Comparison of ENCODE assay signal across 23 cellular contexts in the genomic region with DNA sequence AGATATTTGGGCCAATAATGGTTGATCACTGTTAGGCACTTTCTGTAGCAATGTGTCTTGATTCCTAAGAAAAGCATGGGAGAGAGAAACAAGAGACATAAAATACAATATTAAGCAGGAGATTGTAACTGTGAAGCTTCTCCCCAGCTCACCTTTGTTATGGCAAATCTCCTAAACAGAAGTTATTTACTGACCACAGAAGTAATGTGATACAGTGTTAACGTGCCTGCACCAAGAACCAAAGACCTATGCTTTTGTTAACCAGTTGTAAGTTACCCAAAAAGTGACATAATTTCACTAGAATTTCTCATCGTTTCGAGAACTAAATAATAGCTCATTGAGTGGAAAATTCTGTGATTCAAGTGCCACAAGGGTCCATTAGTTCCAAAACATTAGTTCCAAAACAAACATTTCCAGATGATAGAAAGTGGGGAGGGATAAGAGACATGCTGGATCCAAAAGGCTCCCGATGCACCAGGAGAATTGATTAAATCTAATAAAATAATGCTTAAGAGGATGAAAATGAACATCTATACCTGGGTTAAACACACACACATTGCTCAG. TPM values are rescaled to one million over a fixed set of nuclear protein-coding genes. Genes with fewer than 3 reads are reported as not detected.
DNase-seq lines count a peak whose midpoint lies in the region; ATAC-seq and TF ChIP-seq lines count a peak whose summit lies in the region.
"Had no signal": no experiment of that assay in that cellular context is flagged by ENCODE, and none has a peak within 500 bp of the region (broad histone marks: within the 10 kb centered on the region; RNA-seq: fewer than 3 reads in every experiment).

No MANE protein-coding gene starts in this region.

- no peak for TF ChIP-seq POLR2A in gastrocnemius medialis (IDR thresholded peaks at IDR 0.05)

- H3K36me3 ChIP-seq in heart right ventricle (no peaks in the 10 kb centered on the region), gastrocnemius medialis (no peaks in the 10 kb centered on the region)
- H3K36me3 ChIP-seq: spleen had no signal

- H3K27me3 Mint-ChIP-seq in WTC11 (ENCODE audit: low read depth) = no peaks in the 10 kb centered on the region
- H3K27me3 Mint-ChIP-seq: dendritic cell treated with granulocyte-macrophage colony-stimulating factor and Interleukin-4, amounts not matched to agents 40 ng/mL and 50 ng/mL, for 4 days had no signal

- peak overlapping the region; percentile 43; the same call in 1 of the 2 replicates for H3K27ac Mint-ChIP-seq in WTC11
- H3K27ac Mint-ChIP-seq: activated B cell treated with CpG ODN at 0.5 μM for 24 hours; activated naive CD8-positive, alpha-beta T cell treated with anti-CD3 and anti-CD28 coated beads, Interleukin-2, amount 10 ng/mL, durations not matched to agents 7 days and 5 days; dendritic cell treated with granulocyte-macrophage colony-stimulating factor and Interleukin-4, amounts not matched to agents 40 ng/mL and 50 ng/mL, for 4 days had no signal

- peak; percentile 36 for DNase-seq in Caki2 (ENCODE audit: low read depth)
- no peak for DNase-seq in WTC11 (ENCODE audit: low spot score)
- no peak for DNase-seq in heart right ventricle
- no peak for DNase-seq in gastrocnemius medialis
- no peak for DNase-seq in CD1c-positive myeloid dendritic cell (ENCODE audit: extremely low spot score)
- DNase-seq in NCI-H146 (lab: John Stamatoyannopoulos, UW) = no peak
- no peak for DNase-seq in anterior cingulate cortex (lab: John Stamatoyannopoulos, UW)
- DNase-seq: ACHN; activated B cell treated with CpG ODN at 0.5 μM for 24 hours; activated CD4-positive, alpha-beta T cell treated with anti-CD3 and anti-CD28 coated beads, Interleukin-2, amount 50 U/mL, for 4 hours; activated CD8-positive, alpha-beta memory T cell treated with anti-CD3 and anti-CD28 coated beads, Interleukin-2, amount 50 U/mL, for 4 hours; activated naive CD8-positive, alpha-beta T cell treated with anti-CD3 and anti-CD28 coated beads, Interleukin-2, amount 10 ng/mL, durations not matched to agents 7 days and 5 days; C1 segment of cervical spinal cord; NCI-H1417 treated with DMSO at 0.1 percent for 48 hours; NCI-H2171 treated with DMSO at 0.1 percent for 48 hours; NCI-H526 treated with DMSO at 0.1 percent for 48 hours; spleen; stimulated activated CD4-positive, alpha-beta T cell treated with anti-CD3 and anti-CD28 coated beads, Interleukin-4, amount 100 ng/mL, for 1 hour; stimulated activated naive CD4-positive, alpha-beta T cell treated with Interleukin-2 at 50 U/mL for 16 hours; T1000 had no signal

- H3K9me3 ChIP-seq in heart right ventricle (peaks cover 0 to 19% (median 0%) of the 10 kb centered on the region in 11 donors), gastrocnemius medialis (no peaks in the 10 kb centered on the region)

- H3K9me3 Mint-ChIP-seq in WTC11 = peaks cover 9% of the 10 kb centered on the region
- H3K9me3 Mint-ChIP-seq: activated B cell treated with CpG ODN at 0.5 μM for 24 hours; activated naive CD8-positive, alpha-beta T cell treated with anti-CD3 and anti-CD28 coated beads, Interleukin-2, amount 10 ng/mL, durations not matched to agents 7 days and 5 days; dendritic cell treated with granulocyte-macrophage colony-stimulating factor and Interleukin-4, amounts not matched to agents 40 ng/mL and 50 ng/mL, for 4 days had no signal

- H3K27ac ChIP-seq in heart right ventricle (peak overlapping the region in 9 of 10 donors; percentile 13 to 79 (median 68)), gastrocnemius medialis (peak overlapping the region; percentile 63 to 68 (median 65))
- H3K27ac ChIP-seq: hepatocyte had no signal

- ATAC-seq in WTC11 (peak; percentile 52), heart right ventricle (peak in 6 of 8 donors; percentile 39 to 64 (median 61)), gastrocnemius medialis (no peak), HG03095 (IDR thresholded peaks at IDR 0.05; ENCODE audit: unreplicated experiment) (no peak)

- TF ChIP-seq CTCF in WTC11 (IDR thresholded peaks at IDR 0.05) (no peak), heart right ventricle (IDR thresholded peaks at IDR 0.05) (no peak), gastrocnemius medialis (IDR thresholded peaks at IDR 0.05 in 4 of 5, conservative IDR thresholded peaks at IDR 0.05 in 1 of 5) (no peak)

- H3K4me3 ChIP-seq in heart right ventricle = no peak overlapping the region
- no peak overlapping the region for H3K4me3 ChIP-seq in gastrocnemius medialis
- H3K4me3 ChIP-seq: hepatocyte, spleen had no signal

- H3K36me3 Mint-ChIP-seq in WTC11 = no peaks in the 10 kb centered on the region
- H3K36me3 Mint-ChIP-seq: activated naive CD8-positive, alpha-beta T cell treated with anti-CD3 and anti-CD28 coated beads, Interleukin-2, amount 10 ng/mL, durations not matched to agents 7 days and 5 days had no signal

- intact Hi-C loops in heart right ventricle (cut with DNase I) (no loop called here), gastrocnemius medialis (cut with DNase I; ENCODE audit: low total_unique reads) (no loop called here)

- 52 to 59% methylated on average over 4 of the region's 4 CpGs for WGBS in heart right ventricle, 2 donors

- H3K27me3 ChIP-seq in heart right ventricle = peaks cover 0 to 18% (median 0%) of the 10 kb centered on the region in 7 donors
- no peaks in the 10 kb centered on the region for H3K27me3 ChIP-seq in gastrocnemius medialis
- H3K27me3 ChIP-seq: hepatocyte, spleen had no signal

- POLR2A ChIA-PET in WTC11 (lab: Charles Lee) = no interaction called here

- peaks cover 0 to 27% (median 10%) of the 10 kb centered on the region in 9 donors for H3K4me1 ChIP-seq in heart right ventricle
- H3K4me1 ChIP-seq in gastrocnemius medialis = peaks cover 8 to 26% of the 10 kb centered on the region in 2 donors

- CTCF ChIA-PET in WTC11 (lab: Charles Lee) = interaction anchor here (1.1 to 5.0 kb wide), 2 partner anchors 14 to 20 kb away, joined by 3 to 32 read pairs; partner anchors contain the start of gene RERG

- peak overlapping the region; percentile 28; the same call in 1 of the 2 replicates for H3K4me3 Mint-ChIP-seq in WTC11
- H3K4me3 Mint-ChIP-seq: activated B cell treated with CpG ODN at 0.5 μM for 24 hours; activated naive CD8-positive, alpha-beta T cell treated with anti-CD3 and anti-CD28 coated beads, Interleukin-2, amount 10 ng/mL, durations not matched to agents 7 days and 5 days; dendritic cell treated with granulocyte-macrophage colony-stimulating factor and Interleukin-4, amounts not matched to agents 40 ng/mL and 50 ng/mL, for 4 days had no signal

- in situ Hi-C loops in Caki2 (cut with HindIII; ENCODE audit: low pct_unique_long_range_greater_than_20kb, low sequenced_read_pairs) (no loop called here), gastrocnemius medialis (cut with MboI; ENCODE audit: low sequenced_read_pairs in 4 of 4) (loop anchor here in 1 of 4 donors (5.0 kb wide), 1 partner anchor 55 kb away; no protein-coding TSS in a partner anchor)

- peaks cover 27% of the 10 kb centered on the region for H3K4me1 Mint-ChIP-seq in WTC11
- H3K4me1 Mint-ChIP-seq: activated B cell treated with CpG ODN at 0.5 μM for 24 hours; activated naive CD8-positive, alpha-beta T cell treated with anti-CD3 and anti-CD28 coated beads, Interleukin-2, amount 10 ng/mL, durations not matched to agents 7 days and 5 days had no signal

TF ChIP-seq in WTC11, 78 proteins besides CTCF, POLR2A, EP300 and RAD21:
- TF ChIP-seq ETV6 (CRISPR knock-in tag; IDR thresholded peaks at IDR 0.05) (no peak), FOXP1 (CRISPR knock-in tag; IDR thresholded peaks at IDR 0.05; ENCODE audit: borderline replicate concordance) (no peak)
- TF ChIP-seq, protein P1, sequence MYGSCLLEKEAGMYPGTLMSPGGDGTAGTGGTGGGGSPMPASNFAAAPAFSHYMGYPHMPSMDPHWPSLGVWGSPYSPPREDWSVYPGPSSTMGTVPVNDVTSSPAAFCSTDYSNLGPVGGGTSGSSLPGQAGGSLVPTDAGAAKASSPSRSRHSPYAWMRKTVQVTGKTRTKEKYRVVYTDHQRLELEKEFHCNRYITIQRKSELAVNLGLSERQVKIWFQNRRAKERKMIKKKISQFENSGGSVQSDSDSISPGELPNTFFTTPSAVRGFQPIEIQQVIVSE (CRISPR knock-in tag; IDR thresholded peaks at IDR 0.05; ENCODE audit: borderline replicate concordance) = no peak

RNA-seq across cellular contexts. Expression of gene RERG, which starts 14.3 kb away (rescaled TPM):
- total RNA-seq in Caki2 (2014; rRNA removed; shearing (Covaris generic); ENCODE audit: low replicate concordance) = 2.9 and 3.0 TPM in 2 replicates
- total RNA-seq in WTC11 (2021) = 0.21 to 0.73 TPM (median 0.28 TPM) in 3 replicates
- 1 to 10 TPM; 2.1 to 4.8 (median 2.7) TPM for total RNA-seq in heart right ventricle
- 1 to 10 TPM; 3.5 to 9.7 TPM for polyA plus RNA-seq in heart right ventricle
- 1 to 10 TPM; 4.3 to 6.5 (median 5.8) TPM for total RNA-seq in gastrocnemius medialis
- total RNA-seq: activated B cell treated with CpG ODN at 0.5 μM for 24 hours; activated naive CD8-positive, alpha-beta T cell treated with anti-CD3 and anti-CD28 coated beads, Interleukin-2, amount 10 ng/mL, durations not matched to agents 7 days and 5 days had no signal

Comparison
In these comparisons a context has a peak if more than half of its experiments do, and no peak if none do; other contexts are left out.
1. ATAC-seq: peak in WTC11 (single experiment) and heart right ventricle (6 of 8); none in gastrocnemius medialis (0 of 2) and HG03095 (single experiment).